Comparison of ENCODE assay signal across 2 cellular contexts in the genomic region with DNA sequence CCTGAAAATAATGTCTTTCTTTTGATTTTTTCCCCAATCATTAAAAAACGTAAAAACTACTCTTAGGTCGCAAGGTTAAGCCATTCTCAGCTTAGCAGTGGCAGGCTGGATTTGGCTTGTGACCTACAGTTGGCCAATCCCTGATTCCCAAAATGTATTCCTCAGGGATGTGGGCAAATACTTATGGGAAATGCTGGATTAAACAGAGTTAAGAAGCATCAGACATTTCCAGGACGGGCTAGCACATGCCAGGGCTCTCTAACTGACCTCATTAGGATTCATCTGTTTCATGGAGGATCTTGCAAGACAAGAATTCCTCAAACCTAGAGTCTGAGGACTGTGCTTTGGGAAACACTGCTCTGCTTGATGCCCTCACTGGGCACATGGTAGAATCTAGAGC.
TF ChIP-seq lines count a peak whose summit lies in the region.

No MANE protein-coding gene starts in this region.

TF ChIP-seq in liver, 16 proteins besides CTCF, POLR2A, EP300 and RAD21:
- TF ChIP-seq NR2F2 (IDR thresholded peaks at IDR 0.05) (peak; percentile 32), JUND (IDR thresholded peaks at IDR 0.05) (no peak)

TF ChIP-seq in HepG2, 621 proteins besides CTCF, POLR2A, EP300 and RAD21:
- TF ChIP-seq, protein P1, sequence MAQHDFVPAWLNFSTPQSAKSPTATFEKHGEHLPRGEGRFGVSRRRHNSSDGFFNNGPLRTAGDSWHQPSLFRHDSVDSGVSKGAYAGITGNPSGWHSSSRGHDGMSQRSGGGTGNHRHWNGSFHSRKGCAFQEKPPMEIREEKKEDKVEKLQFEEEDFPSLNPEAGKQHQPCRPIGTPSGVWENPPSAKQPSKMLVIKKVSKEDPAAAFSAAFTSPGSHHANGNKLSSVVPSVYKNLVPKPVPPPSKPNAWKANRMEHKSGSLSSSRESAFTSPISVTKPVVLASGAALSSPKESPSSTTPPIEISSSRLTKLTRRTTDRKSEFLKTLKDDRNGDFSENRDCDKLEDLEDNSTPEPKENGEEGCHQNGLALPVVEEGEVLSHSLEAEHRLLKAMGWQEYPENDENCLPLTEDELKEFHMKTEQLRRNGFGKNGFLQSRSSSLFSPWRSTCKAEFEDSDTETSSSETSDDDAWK (CRISPR knock-in tag; IDR thresholded peaks at IDR 0.05) = no peak
- TF ChIP-seq SP1 (IDR thresholded peaks at IDR 0.05) (no peak), SP1 (CRISPR knock-in tag; IDR thresholded peaks at IDR 0.05) (no peak), DMAP1 (CRISPR knock-in tag; IDR thresholded peaks at IDR 0.05) (no peak)
- TF ChIP-seq, protein P2, sequence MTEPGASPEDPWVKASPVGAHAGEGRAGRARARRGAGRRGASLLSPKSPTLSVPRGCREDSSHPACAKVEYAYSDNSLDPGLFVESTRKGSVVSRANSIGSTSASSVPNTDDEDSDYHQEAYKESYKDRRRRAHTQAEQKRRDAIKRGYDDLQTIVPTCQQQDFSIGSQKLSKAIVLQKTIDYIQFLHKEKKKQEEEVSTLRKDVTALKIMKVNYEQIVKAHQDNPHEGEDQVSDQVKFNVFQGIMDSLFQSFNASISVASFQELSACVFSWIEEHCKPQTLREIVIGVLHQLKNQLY (CRISPR knock-in tag; IDR thresholded peaks at IDR 0.05) = no peak
